8 cellular contexts compared by ENCODE assay signal in genomic region chr20:64079273-64080012, GRCh38. TPM values are rescaled to one million over a fixed set of nuclear protein-coding genes. Genes with fewer than 3 reads are reported as not detected.
DNase-seq lines count a peak whose midpoint lies in the region; ATAC-seq, FAIRE-seq and TF ChIP-seq lines count a peak whose summit lies in the region.

Gene RGS19, minus strand, starts transcription at chr20:64079518. Its CDS starts 2,632 bp downstream, at chr20:64076886.

- H3K27me3 Mint-ChIP-seq in stimulated activated naive CD8-positive, alpha-beta T cell treated with anti-CD3 and anti-CD28 coated beads, Interleukin-15, amount 100 ng/mL, for 72 hours = peaks cover 22% of the 10 kb centered on the region

- peaks cover 8% of the 10 kb centered on the region; the same call in 1 of the 2 replicates for H4K20me1 ChIP-seq in PC-9 (ENCODE audit: insufficient read depth)

- H3K9me3 Mint-ChIP-seq in stimulated activated naive CD8-positive, alpha-beta T cell treated with anti-CD3 and anti-CD28 coated beads, Interleukin-15, amount 100 ng/mL, for 72 hours = no peaks in the 10 kb centered on the region

- intact Hi-C loops in A673 (cut with micrococcal nuclease; ENCODE audit: unreplicated experiment) (no loop called here), PC-9 (cut with micrococcal nuclease; ENCODE audit: unreplicated experiment) (loop anchor here (1.0 to 5.0 kb wide), 3 partner anchors 13 to 43 kb away; partner anchors contain the start of gene TCEA2), esophagus muscularis mucosa (cut with DNase I) (loop anchor here (5.0 kb wide), 1 partner anchor 43 kb away; no protein-coding TSS in a partner anchor)

- H3K4me2 ChIP-seq in PC-9 = peak within 1 kb of the TSS; percentile 99

- H3K79me2 ChIP-seq in PC-9 (ENCODE audit: low read depth) = peaks cover 12% of the 10 kb centered on the region

- BruUV-seq in A673 (replicated peaks; lab: Mats Ljungman, UMichigan) (no TSS peak), PC-9 (replicated peaks; lab: Mats Ljungman, UMichigan) (no TSS peak)

- no peak within 1 kb of the TSS for H3K9ac ChIP-seq in muscle layer of colon (ENCODE audit: low read length)

- H3K27me3 ChIP-seq in A673 (replicated peaks; ENCODE audit: insufficient read depth, low read depth, low read length, poor library complexity) (peaks cover 5% of the 10 kb centered on the region), PC-9 (ENCODE audit: insufficient read depth, low read depth) (peaks cover 20% of the 10 kb centered on the region), esophagus muscularis mucosa (peaks cover 0 to 25% (median 8%) of the 10 kb centered on the region in 4 donors), muscle layer of colon (ENCODE audit: control insufficient read depth in 1 of 2, insufficient read depth in 2 of 2, low read length in 2 of 2) (peaks cover 5 to 23% of the 10 kb centered on the region in 2 donors)

- H3K4me3 ChIP-seq in A673 (ENCODE audit: low read depth, low read length, poor library complexity, severe bottlenecking) = peak within 1 kb of the TSS; percentile 82
- H3K4me3 ChIP-seq in PC-9 = peak within 1 kb of the TSS; percentile 94
- H3K4me3 ChIP-seq in esophagus muscularis mucosa = peak within 1 kb of the TSS; percentile 67 to 86 (median 76)
- H3K4me3 ChIP-seq in muscle layer of colon (ENCODE audit: low read depth in 1 of 2, low read length in 2 of 2) = peak within 1 kb of the TSS; percentile 67 to 73

- no peaks in the 10 kb centered on the region for H3K9me2 ChIP-seq in PC-9 (ENCODE audit: insufficient read depth)

- DNase-seq in A673 (ENCODE audit: low spot score) = peak; percentile 71
- DNase-seq in GM18507 (ENCODE audit: extremely low spot score, insufficient read length, low read depth) = peak; percentile 82
- DNase-seq in PC-9 = peak in 1 of 2 experiments; percentile 88
- peak; percentile 72 to 82 for DNase-seq in activated T-cell treated with anti-CD3 and anti-CD28 coated beads, Interleukin-2, amount 50 U/mL, for 48 hours
- no peak for DNase-seq in esophagus muscularis mucosa (ENCODE audit: extremely low spot score)
- peak; percentile 58 to 70 for DNase-seq in stimulated activated naive CD8-positive, alpha-beta T cell treated with anti-CD3 and anti-CD28 coated beads, Interleukin-15, amount 100 ng/mL, for 72 hours

- TF ChIP-seq CTCF in A673 (conservative IDR thresholded peaks at IDR 0.05; ENCODE audit: low read depth, low read length) (no peak), PC-9 (conservative IDR thresholded peaks at IDR 0.05) (no peak), esophagus muscularis mucosa (IDR thresholded peaks at IDR 0.05) (peak in 1 of 3 experiments; percentile 13)

- H2AFZ ChIP-seq in PC-9 = peak within 1 kb of the TSS; percentile 96

- H3K4me3 Mint-ChIP-seq in stimulated activated naive CD8-positive, alpha-beta T cell treated with anti-CD3 and anti-CD28 coated beads, Interleukin-15, amount 100 ng/mL, for 72 hours = peak within 1 kb of the TSS; percentile 96 to 98

- no peaks in the 10 kb centered on the region for H3K36me3 ChIP-seq in A673 (ENCODE audit: insufficient read depth, low read length, poor library complexity, severe bottlenecking)
- no peaks in the 10 kb centered on the region for H3K36me3 ChIP-seq in PC-9 (ENCODE audit: low read depth)
- H3K36me3 ChIP-seq in esophagus muscularis mucosa = peaks cover 0 to 6% (median 3%) of the 10 kb centered on the region in 4 donors
- no peaks in the 10 kb centered on the region for H3K36me3 ChIP-seq in muscle layer of colon (ENCODE audit: insufficient read depth, low read length)

- no peaks in the 10 kb centered on the region for H3K9me3 ChIP-seq in A673 (ENCODE audit: low read depth, low read length, poor library complexity, severe bottlenecking)
- no peaks in the 10 kb centered on the region for H3K9me3 ChIP-seq in PC-9 (ENCODE audit: insufficient read depth, low read depth)
- no peaks in the 10 kb centered on the region for H3K9me3 ChIP-seq in esophagus muscularis mucosa
- no peaks in the 10 kb centered on the region for H3K9me3 ChIP-seq in muscle layer of colon (ENCODE audit: low read length)

- POLR2A ChIA-PET in A673 (lab: Charles Lee; ENCODE audit: low non-redundant PET) (no interaction called here), PC-9 (lab: Charles Lee; ENCODE audit: unreplicated experiment) (no interaction called here)

- peak; percentile 73 for FAIRE-seq in GM18507 (lab: Jason Lieb, UNC)

- TF ChIP-seq POLR2A in esophagus muscularis mucosa (IDR thresholded peaks at IDR 0.05; ENCODE audit: low read depth) = no peak

- H3K27ac ChIP-seq in A673 (ENCODE audit: low read depth, low read length, poor library complexity, severe bottlenecking) = peak within 1 kb of the TSS; percentile 66
- H3K27ac ChIP-seq in PC-9 = no peak within 1 kb of the TSS
- peak within 1 kb of the TSS; percentile 63 to 85 (median 70) for H3K27ac ChIP-seq in esophagus muscularis mucosa (replicated peaks in 1 of 4)
- peak within 1 kb of the TSS; percentile 72 for H3K27ac ChIP-seq in muscle layer of colon (ENCODE audit: low read depth, low read length)

- peak within 1 kb of the TSS; percentile 78 for H3K27ac Mint-ChIP-seq in stimulated activated naive CD8-positive, alpha-beta T cell treated with anti-CD3 and anti-CD28 coated beads, Interleukin-15, amount 100 ng/mL, for 72 hours

- ATAC-seq in HG03196 (IDR thresholded peaks at IDR 0.05; ENCODE audit: unreplicated experiment) = peak; percentile 31
- peak; percentile 41 for ATAC-seq in stimulated activated naive CD8-positive, alpha-beta T cell treated with anti-CD3 and anti-CD28 coated beads, Interleukin-15, amount 100 ng/mL, for 72 hours

- CTCF ChIA-PET in A673 (lab: Charles Lee) = interaction anchor here (0.6 kb wide), 1 partner anchor 52 kb away, joined by 3 read pairs; no protein-coding TSS in a partner anchor
- CTCF ChIA-PET in PC-9 (lab: Charles Lee) = no interaction called here

- H3K4me1 ChIP-seq in A673 (ENCODE audit: insufficient read depth, low read length, poor library complexity, severe bottlenecking) (peaks cover 24% of the 10 kb centered on the region), PC-9 (replicated peaks; ENCODE audit: insufficient read depth) (peaks cover 14% of the 10 kb centered on the region), esophagus muscularis mucosa (peaks cover 36 to 56% (median 45%) of the 10 kb centered on the region in 4 donors), muscle layer of colon (ENCODE audit: insufficient read depth, low read length) (peaks cover 16% of the 10 kb centered on the region)

- peaks cover 27% of the 10 kb centered on the region for H3F3A ChIP-seq in PC-9 (ENCODE audit: insufficient read depth, low read depth)

- 0% methylated on average over 9 of the region's 73 CpGs for WGBS in esophagus muscularis mucosa

- TF ChIP-seq EP300 in esophagus muscularis mucosa (IDR thresholded peaks at IDR 0.05) = no peak

- H3K4me1 Mint-ChIP-seq in stimulated activated naive CD8-positive, alpha-beta T cell treated with anti-CD3 and anti-CD28 coated beads, Interleukin-15, amount 100 ng/mL, for 72 hours = peaks cover 81% of the 10 kb centered on the region

RNA-seq across cellular contexts. Expression of gene RGS19, which starts in this region (rescaled TPM):
- total RNA-seq in A673 (2021) (14.4 and 16.4 TPM in 2 replicates), PC-9 (2021) (33.3 and 39.2 TPM in 2 replicates), esophagus muscularis mucosa (10 to 100 TPM; 11.4 to 17.7 (median 12.7) TPM)
